Comparison of ENCODE assay signal across 8 cellular contexts in the genomic region with DNA sequence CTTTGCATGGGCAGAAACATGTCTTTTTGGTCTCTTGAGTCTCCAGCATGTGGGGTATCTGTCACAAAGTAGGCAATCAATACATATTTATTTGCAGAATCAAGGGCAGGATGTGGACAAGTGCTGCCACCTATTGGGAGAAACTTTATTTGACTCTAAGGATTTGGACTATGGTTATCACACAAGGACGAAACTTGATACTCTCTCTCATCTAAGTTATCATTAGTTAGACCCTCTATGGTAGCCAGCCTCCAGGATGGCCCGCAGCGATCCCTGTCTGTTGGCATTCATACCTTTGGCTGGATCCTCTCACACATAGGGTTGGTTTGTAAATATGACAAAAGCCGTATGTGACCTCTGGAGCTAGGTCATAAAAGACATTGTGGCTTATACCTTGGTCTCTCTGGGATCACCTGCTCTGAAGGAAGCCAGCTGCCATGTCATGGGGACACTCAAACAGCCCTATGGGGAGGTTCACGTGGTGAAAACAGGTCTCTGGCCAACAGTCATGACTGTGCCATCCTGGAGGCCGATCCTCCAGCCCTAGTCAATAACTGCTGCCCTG. TPM values are rescaled to one million over a fixed set of nuclear protein-coding genes. Genes with fewer than 3 reads are reported as not detected.
DNase-seq lines count a peak whose midpoint lies in the region; ATAC-seq and TF ChIP-seq lines count a peak whose summit lies in the region.

No MANE protein-coding gene starts in this region.

- ATAC-seq in heart right ventricle = peak in 1 of 8 donors; percentile 14
- ATAC-seq in Right ventricle myocardium inferior = no peak
- ATAC-seq in GM18505 (IDR thresholded peaks at IDR 0.05; ENCODE audit: unreplicated experiment) = no peak

- no peaks in the 10 kb centered on the region for H3K9me3 ChIP-seq in heart right ventricle

- WGBS in heart right ventricle, 2 donors = 34 to 45% methylated on average over 6 of the region's 6 CpGs

- H3K27me3 ChIP-seq in heart right ventricle (peaks cover 0 to 5% (median 0%) of the 10 kb centered on the region in 7 donors), layer of hippocampus (ENCODE audit: control insufficient read depth, insufficient read depth, low read length) (no peaks in the 10 kb centered on the region)

- intact Hi-C loops in heart right ventricle (cut with DNase I) = loop anchor here in 7 of 10 donors (5.0 to 10.0 kb wide), 5 partner anchors 59 to 501 kb away; partner anchors contain the start of gene RTCB (in 4 of the 7)
- intact Hi-C loops in Right ventricle myocardium inferior (cut with DNase I) = loop anchor here (5.0 kb wide), 1 partner anchor 496 kb away; no protein-coding TSS in a partner anchor

- H3K36me3 ChIP-seq in heart right ventricle = peaks cover 0 to 1% (median 0%) of the 10 kb centered on the region in 9 donors

- H3K4me3 ChIP-seq in heart right ventricle = peak overlapping the region in 8 of 10 donors; percentile 84 to 99 (median 89)

- no peak for TF ChIP-seq POLR2A in GM18505 (IDR thresholded peaks at IDR 0.05; ENCODE audit: borderline replicate concordance, extremely low read depth, insufficient read depth, insufficient read length)

- H3K27ac ChIP-seq in heart right ventricle = peak overlapping the region in 9 of 10 donors; percentile 97 to 100 (median 99)
- H3K27ac ChIP-seq in layer of hippocampus (ENCODE audit: low read depth, low read length) = peak overlapping the region; percentile 80

- H3K4me1 ChIP-seq in heart right ventricle = peaks cover 0 to 37% (median 31%) of the 10 kb centered on the region in 9 donors

- DNase-seq in heart right ventricle (peak in 1 of 2 donors; percentile 14), Right ventricle myocardium inferior (ENCODE audit: missing footprints) (no peak), NCI-H1417 treated with DMSO at 0.1 percent for 48 hours (lab: John Stamatoyannopoulos, UW) (peak; percentile 21), T-helper 22 cell (ENCODE audit: low read depth) (peak; percentile 1), cerebellum (ENCODE audit: low spot score) (peak; percentile 51)
- DNase-seq in stimulated activated CD4-positive, alpha-beta T cell treated with anti-CD3 and anti-CD28 coated beads, Interleukin-4, amount 100 ng/mL, for 24 hours = peak; percentile 52

- peak in 8 of 9 donors; percentile 36 to 71 (median 56) for TF ChIP-seq CTCF in heart right ventricle (IDR thresholded peaks at IDR 0.05)

RNA-seq across cellular contexts. Expression of gene FBXO7, which starts 1.1 kb away (rescaled TPM):
- 10 to 100 TPM; 34.3 to 52.2 (median 38.9) TPM for total RNA-seq in heart right ventricle
- polyA plus RNA-seq in heart right ventricle = 10 to 100 TPM; 21.1 to 38.6 TPM
- 35.8 TPM for total RNA-seq in Right ventricle myocardium inferior
- total RNA-seq in cerebellum = 59.3 TPM

RNA-seq across cellular contexts. Expression of gene BPIFC, which starts 9.2 kb away (rescaled TPM):
- not detected for total RNA-seq in heart right ventricle
- not detected for polyA plus RNA-seq in heart right ventricle
- total RNA-seq in Right ventricle myocardium inferior = not detected
- not detected for total RNA-seq in cerebellum
